8 cellular contexts compared by ENCODE assay signal in the genomic region with DNA sequence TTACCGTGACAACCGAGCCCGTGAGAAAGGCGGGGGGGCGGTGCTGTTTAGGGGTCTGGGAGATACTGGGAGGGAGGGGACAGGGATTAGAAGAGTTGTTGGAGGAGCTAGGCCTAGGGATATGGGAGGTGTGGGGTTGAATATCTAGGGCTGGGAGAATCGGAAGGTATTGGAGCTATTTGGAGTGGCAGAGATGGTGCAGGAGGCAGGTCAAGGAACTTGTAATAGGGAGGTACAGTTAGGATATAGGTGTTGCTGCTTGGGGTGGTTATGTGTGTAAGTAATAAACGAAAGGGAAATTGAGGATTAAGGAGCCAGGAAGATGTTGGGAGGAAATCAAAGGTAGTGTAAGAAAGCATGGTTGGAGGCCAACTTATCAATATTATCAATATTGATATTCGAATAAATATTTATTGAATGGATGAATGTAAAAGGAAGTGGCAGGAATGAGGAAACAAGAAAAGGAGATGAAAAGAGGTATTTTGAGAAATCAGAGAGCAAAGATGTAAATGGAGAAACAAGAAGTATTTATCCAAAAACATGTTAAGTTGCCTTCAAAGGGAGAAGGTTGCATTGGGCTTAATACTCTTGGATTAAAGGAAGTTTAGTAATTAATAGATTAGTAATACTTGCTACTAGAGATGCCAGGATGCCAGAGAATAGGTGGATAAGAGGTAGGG. TPM values are rescaled to one million over a fixed set of nuclear protein-coding genes. Genes with fewer than 3 reads are reported as not detected.
DNase-seq lines count a peak whose midpoint lies in the region; ATAC-seq and TF ChIP-seq lines count a peak whose summit lies in the region.

No MANE protein-coding gene starts in this region.

- peak overlapping the region; percentile 87 for H3K4me3 Mint-ChIP-seq in progenitor cell of endocrine pancreas (ENCODE audit: low read depth)

- peak overlapping the region; percentile 99 for H3K27ac ChIP-seq in fibroblast of lung (ENCODE audit: insufficient read depth, low read length)

- H3K9me3 Mint-ChIP-seq in progenitor cell of endocrine pancreas (ENCODE audit: low read depth), result no peaks in the 10 kb centered on the region

- peak overlapping the region; percentile 90 for H3K9ac ChIP-seq in fibroblast of lung (ENCODE audit: insufficient read depth, low read length)

- H2AFZ ChIP-seq in fibroblast of lung (ENCODE audit: low read length), result peak overlapping the region; percentile 90

- ATAC-seq in activated CD4-positive, CD25-positive, alpha-beta regulatory T cell treated with anti-CD3 and anti-CD28 coated beads, Interleukin-2, amount 50 U/mL, for 24 hours, result no peak
- no peak for ATAC-seq in HG03457 (IDR thresholded peaks at IDR 0.05; ENCODE audit: unreplicated experiment)

- no peaks in the 10 kb centered on the region for H4K20me1 ChIP-seq in fibroblast of lung (ENCODE audit: control insufficient read depth, extremely low read depth, insufficient read depth, low read length)

- peaks cover 19% of the 10 kb centered on the region for H3K79me2 ChIP-seq in fibroblast of lung (ENCODE audit: control insufficient read depth, insufficient read depth, low read length)

- H3K27ac Mint-ChIP-seq in progenitor cell of endocrine pancreas, result peak overlapping the region; percentile 96

- DNase-seq in RKO (ENCODE audit: low spot score), result peak; percentile 79
- DNase-seq in fibroblast of lung (ENCODE audit: low read depth in 2 of 2), result no peak
- no peak for DNase-seq in progenitor cell of endocrine pancreas (ENCODE audit: low spot score, unreplicated experiment)
- no peak for DNase-seq in NCI-H2081 treated with DMSO at 0.1 percent for 48 hours (lab: John Stamatoyannopoulos, UW)
- DNase-seq in stimulated activated CD4-positive, alpha-beta T cell treated with anti-CD3 and anti-CD28 coated beads, Interleukin-2, amount 100 ng/mL, for 48 hours, result no peak

- peaks cover 29% of the 10 kb centered on the region for H3K36me3 Mint-ChIP-seq in progenitor cell of endocrine pancreas (ENCODE audit: insufficient read depth)

- no peaks in the 10 kb centered on the region for H3K36me3 ChIP-seq in fibroblast of lung (ENCODE audit: control insufficient read depth, insufficient read depth, low read length)

- TF ChIP-seq CTCF in fibroblast of lung (conservative IDR thresholded peaks at IDR 0.05 in 1 of 2, IDR thresholded peaks at IDR 0.05 in 1 of 2; ENCODE audit: low read depth in 1 of 2, low read length in 2 of 2) (no peak), progenitor cell of endocrine pancreas (IDR thresholded peaks at IDR 0.05; ENCODE audit: unreplicated experiment) (no peak)

- peaks cover 15% of the 10 kb centered on the region for H3K27me3 ChIP-seq in fibroblast of lung (ENCODE audit: control insufficient read depth, insufficient read depth, low read length)

- H3K9me3 ChIP-seq in fibroblast of lung (ENCODE audit: control insufficient read depth, insufficient read depth, low read depth, low read length), result no peaks in the 10 kb centered on the region

- H3K27me3 Mint-ChIP-seq in progenitor cell of endocrine pancreas, result peaks cover 35% of the 10 kb centered on the region

- H3K4me3 ChIP-seq in GM08714 (ENCODE audit: low read length), result peak overlapping the region; percentile 92
- H3K4me3 ChIP-seq in fibroblast of lung (replicated peaks in 1 of 4; ENCODE audit: control extremely low read depth in 1 of 4, insufficient read depth in 1 of 4, low read depth in 3 of 4, low read length in 4 of 4), result peak overlapping the region; percentile 59 to 95 (median 90)

- peaks cover 23% of the 10 kb centered on the region for H3K4me1 Mint-ChIP-seq in progenitor cell of endocrine pancreas (ENCODE audit: low read depth)

- peaks cover 5% of the 10 kb centered on the region for H3K4me1 ChIP-seq in fibroblast of lung (ENCODE audit: control insufficient read depth, extremely low read depth, insufficient read depth, low read length)

- peak overlapping the region; percentile 98 for H3K4me2 ChIP-seq in fibroblast of lung (ENCODE audit: extremely low read depth, insufficient read depth, low read length)

RNA-seq across cellular contexts. Expression of a gene that starts 0.6 kb away (rescaled TPM):
- total RNA-seq in fibroblast of lung, result 13.9 and 16.8 TPM in 2 replicates
- polyA plus RNA-seq in fibroblast of lung, result 52.4 and 53.6 TPM in 2 replicates
- polyA plus RNA-seq in fibroblast of lung (2012), result 44.8 and 45.8 TPM in 2 replicates
- polyA minus RNA-seq in fibroblast of lung (ENCODE audit: low replicate concordance), result 48.6 and 56.9 TPM in 2 replicates
- 45.1 and 48.4 TPM in 2 replicates for total RNA-seq in progenitor cell of endocrine pancreas

RNA-seq across cellular contexts. Expression of a gene that starts 6.5 kb away (rescaled TPM):
- total RNA-seq in fibroblast of lung, result 42.1 and 46.1 TPM in 2 replicates
- 21.1 and 25.0 TPM in 2 replicates for polyA plus RNA-seq in fibroblast of lung
- polyA plus RNA-seq in fibroblast of lung (2012), result 29.2 and 32.4 TPM in 2 replicates
- polyA minus RNA-seq in fibroblast of lung (ENCODE audit: low replicate concordance), result 28.0 and 28.3 TPM in 2 replicates
- 23.0 and 27.3 TPM in 2 replicates for total RNA-seq in progenitor cell of endocrine pancreas

RNA-seq across cellular contexts. Expression of a gene that starts 8.0 kb away (rescaled TPM):
- total RNA-seq in fibroblast of lung (not detected in 2 replicates), progenitor cell of endocrine pancreas (not detected in 2 replicates)
- not detected in 2 replicates for polyA plus RNA-seq in fibroblast of lung
- 0.23 and 0.57 TPM in 2 replicates for polyA plus RNA-seq in fibroblast of lung (2012)
- not detected in 2 replicates for polyA minus RNA-seq in fibroblast of lung (ENCODE audit: low replicate concordance)

RNA-seq across cellular contexts. Expression of a gene that starts 45.3 kb away (rescaled TPM):
- total RNA-seq in fibroblast of lung (not detected in 2 replicates), progenitor cell of endocrine pancreas (not detected in 2 replicates)
- polyA plus RNA-seq in fibroblast of lung, result not detected in 2 replicates
- polyA plus RNA-seq in fibroblast of lung (2012), result not detected in 2 replicates
- not detected in 2 replicates for polyA minus RNA-seq in fibroblast of lung (ENCODE audit: low replicate concordance)
